In genomic region chr14:81268016-81268416, GRCh38 we compare ENCODE assay signal across 8 cellular contexts. TPM values are rescaled to one million over a fixed set of nuclear protein-coding genes. Genes with fewer than 3 reads are reported as not detected.
DNase-seq lines count a peak whose midpoint lies in the region; ATAC-seq lines count a peak whose summit lies in the region.

No MANE protein-coding gene starts in this region.

- no peak overlapping the region for H3K27ac Mint-ChIP-seq in activated CD8-positive, alpha-beta T cell treated with anti-CD3 and anti-CD28 coated beads, Interleukin-2, amount 10 ng/mL, durations not matched to agents 7 days and 5 days

- peak; percentile 39 for DNase-seq in Daoy (ENCODE audit: low read depth)
- no peak for DNase-seq in activated CD8-positive, alpha-beta T cell treated with anti-CD3 and anti-CD28 coated beads, Interleukin-2, amount 10 ng/mL, durations not matched to agents 7 days and 5 days
- DNase-seq in kidney glomerular epithelial cell (lab: John Stamatoyannopoulos, UW): peak; percentile 97
- no peak for DNase-seq in occipital lobe (lab: John Stamatoyannopoulos, UW)
- no peak for DNase-seq in H7
- no peak for DNase-seq in globus pallidus (ENCODE audit: low spot score)

- H3K4me3 Mint-ChIP-seq in activated CD8-positive, alpha-beta T cell treated with anti-CD3 and anti-CD28 coated beads, Interleukin-2, amount 10 ng/mL, durations not matched to agents 7 days and 5 days: no peak overlapping the region

- H3K36me3 ChIP-seq in H7 (replicated peaks; ENCODE audit: control insufficient read depth, insufficient read depth, low read length): no peaks in the 10 kb centered on the region

- POLR2A ChIA-PET in activated CD8-positive, alpha-beta T cell treated with anti-CD3 and anti-CD28 coated beads, Interleukin-2, amount 10 ng/mL, durations not matched to agents 7 days and 5 days (lab: Charles Lee): no interaction called here

- peaks cover 9% of the 10 kb centered on the region for H3K4me1 Mint-ChIP-seq in activated CD8-positive, alpha-beta T cell treated with anti-CD3 and anti-CD28 coated beads, Interleukin-2, amount 10 ng/mL, durations not matched to agents 7 days and 5 days (ENCODE audit: low read depth)

- H3K27me3 ChIP-seq in H7 (ENCODE audit: control insufficient read depth, insufficient read depth, low read length): no peaks in the 10 kb centered on the region

- H3K4me3 ChIP-seq in H7 (ENCODE audit: insufficient read depth, low read depth, low read length): no peak overlapping the region

- no peaks in the 10 kb centered on the region for H3K9me3 Mint-ChIP-seq in activated CD8-positive, alpha-beta T cell treated with anti-CD3 and anti-CD28 coated beads, Interleukin-2, amount 10 ng/mL, durations not matched to agents 7 days and 5 days (ENCODE audit: insufficient read depth)

- H3K36me3 Mint-ChIP-seq in activated CD8-positive, alpha-beta T cell treated with anti-CD3 and anti-CD28 coated beads, Interleukin-2, amount 10 ng/mL, durations not matched to agents 7 days and 5 days (ENCODE audit: low read depth): no peaks in the 10 kb centered on the region

- peak; percentile 46 for ATAC-seq in HG03354 (IDR thresholded peaks at IDR 0.05; ENCODE audit: poor library complexity, severe bottlenecking, unreplicated experiment)
- ATAC-seq in activated CD8-positive, alpha-beta T cell treated with anti-CD3 and anti-CD28 coated beads, Interleukin-2, amount 10 ng/mL, durations not matched to agents 7 days and 5 days: peak; percentile 51
- ATAC-seq in GM21825 (IDR thresholded peaks at IDR 0.05; ENCODE audit: unreplicated experiment): no peak

- H3K27me3 Mint-ChIP-seq in activated CD8-positive, alpha-beta T cell treated with anti-CD3 and anti-CD28 coated beads, Interleukin-2, amount 10 ng/mL, durations not matched to agents 7 days and 5 days (ENCODE audit: low read depth): peaks cover 32% of the 10 kb centered on the region

- CTCF ChIA-PET in activated CD8-positive, alpha-beta T cell treated with anti-CD3 and anti-CD28 coated beads, Interleukin-2, amount 10 ng/mL, durations not matched to agents 7 days and 5 days (lab: Charles Lee): interaction anchor here (1.4 to 6.9 kb wide), 5 partner anchors 14 to 197 kb away, joined by 3 to 71 read pairs (median 13); no protein-coding TSS in a partner anchor

RNA-seq across cellular contexts. Expression of gene GTF2A1, which starts 47.3 kb away (rescaled TPM):
- 11.4 and 12.7 TPM in 2 replicates for total RNA-seq in Daoy (2014; rRNA removed; shearing (Covaris generic))
- 10 to 100 TPM; 33.6 to 33.7 TPM for total RNA-seq in activated CD8-positive, alpha-beta T cell treated with anti-CD3 and anti-CD28 coated beads, Interleukin-2, amount 10 ng/mL, durations not matched to agents 7 days and 5 days
- total RNA-seq in occipital lobe: 70.7 TPM
- 25.8 and 29.6 TPM in 2 replicates for total RNA-seq in H7 (2014; rRNA removed; shearing (Covaris generic))

Comparison
In these comparisons a context has a peak if more than half of its experiments do, and no peak if none do; other contexts are left out.
1. DNase-seq: peak in Daoy (single experiment) and kidney glomerular epithelial cell (single experiment); none in activated CD8-positive, alpha-beta T cell treated with anti-CD3 and anti-CD28 coated beads, Interleukin-2, amount 10 ng/mL, durations not matched to agents 7 days and 5 days (single experiment), occipital lobe (single experiment), H7 (single experiment) and globus pallidus (single experiment).